In genomic region chr12:69492739-69493138, GRCh38 we compare ENCODE assay signal across 18 cellular contexts. TPM values are rescaled to one million over a fixed set of nuclear protein-coding genes. Genes with fewer than 3 reads are reported as not detected.
DNase-seq lines count a peak whose midpoint lies in the region; ATAC-seq and TF ChIP-seq lines count a peak whose summit lies in the region.
"Had no signal": no experiment of that assay in that cellular context is flagged by ENCODE, and none has a peak within 500 bp of the region (broad histone marks: within the 10 kb centered on the region; RNA-seq: fewer than 3 reads in every experiment).

No MANE protein-coding gene starts in this region.

- H4K91ac ChIP-seq in IMR-90 (ENCODE audit: insufficient read depth, low read depth, low read length): no peak overlapping the region

- no TSS peak for BruUV-seq in IMR-90 (replicated peaks; lab: Mats Ljungman, UMichigan)

- WGBS in IMR-90 (ENCODE audit: extremely low coverage in 2 of 2, insufficient read length in 1 of 2), 2 experiments: no CpG with 5 or more reads among the region's 2 CpGs

- H3K4me3 ChIP-seq in IMR-90 (ENCODE audit: insufficient read depth, low read depth, low read length) (no peak overlapping the region), osteoblast (ENCODE audit: insufficient read depth, low read length) (no peak overlapping the region)
- H3K4me3 ChIP-seq: A549, GM12878, K562 had no signal

- no peak overlapping the region for H2BK20ac ChIP-seq in IMR-90 (ENCODE audit: low read depth, low read length)

- TF ChIP-seq CTCF in IMR-90 (conservative IDR thresholded peaks at IDR 0.05; ENCODE audit: low read depth, low read length) (no peak), osteoblast (IDR thresholded peaks at IDR 0.05; ENCODE audit: extremely low read depth, low read depth, low read length) (no peak)

- POLR2A ChIA-PET in IMR-90 (lab: Charles Lee; ENCODE audit: unreplicated experiment): no interaction called here

- in situ Hi-C loops in IMR-90 (cut with MboI; ENCODE audit: low sequenced_read_pairs): no loop called here

- H3K56ac ChIP-seq in IMR-90 (ENCODE audit: extremely low read depth, insufficient read depth, low read length): no peak overlapping the region

- H4K20me1 ChIP-seq in IMR-90 (ENCODE audit: insufficient read depth, low read length) (peaks cover 55% of the 10 kb centered on the region), osteoblast (ENCODE audit: insufficient read depth, low read length) (peaks cover 11% of the 10 kb centered on the region)

- H3K27ac ChIP-seq in IMR-90 (ENCODE audit: insufficient read depth, low read length) (no peak overlapping the region), osteoblast (ENCODE audit: low read depth, low read length) (peak overlapping the region; percentile 21)
- H3K27ac ChIP-seq: A549, C4-2B, HL-60 had no signal

- H2AK5ac ChIP-seq in IMR-90 (ENCODE audit: low read depth, low read length): no peak overlapping the region

- peaks cover 10% of the 10 kb centered on the region for H3K4me1 ChIP-seq in IMR-90 (ENCODE audit: control insufficient read depth, insufficient read depth, low read length)
- H3K4me1 ChIP-seq in osteoblast (ENCODE audit: insufficient read depth, low read length): peaks cover 6% of the 10 kb centered on the region

- H3K9me3 ChIP-seq in IMR-90 (ENCODE audit: control insufficient read depth, insufficient read depth, low read length) (peaks cover under 1% of the 10 kb centered on the region; the same call in 1 of the 2 replicates), osteoblast (ENCODE audit: low read depth, low read length) (no peaks in the 10 kb centered on the region)
- H3K9me3 ChIP-seq: A549, Caco-2 had no signal

- no peak overlapping the region for H3K18ac ChIP-seq in IMR-90 (ENCODE audit: low read depth, low read length)

- no peak for TF ChIP-seq RAD21 in IMR-90 (IDR thresholded peaks at IDR 0.05; ENCODE audit: low read length)

- no peaks in the 10 kb centered on the region for H3K27me3 ChIP-seq in IMR-90 (ENCODE audit: control insufficient read depth, insufficient read depth, low read length)
- H3K27me3 ChIP-seq in osteoblast (ENCODE audit: insufficient read depth, low read length): no peaks in the 10 kb centered on the region

- no peak overlapping the region for H3K4ac ChIP-seq in IMR-90 (ENCODE audit: low read depth, low read length)

- H2AFZ ChIP-seq in IMR-90 (replicated peaks; ENCODE audit: low read length, poor library complexity) (no peak overlapping the region), osteoblast (ENCODE audit: low read length) (no peak overlapping the region)

- H3K4me2 ChIP-seq in IMR-90 (ENCODE audit: low read depth, low read length) (no peak overlapping the region), osteoblast (ENCODE audit: insufficient read depth, low read length) (no peak overlapping the region)
- H3K4me2 ChIP-seq: A549 had no signal

- H2BK5ac ChIP-seq in IMR-90 (ENCODE audit: low read depth, low read length, poor library complexity, severe bottlenecking): no peak overlapping the region

- peak; percentile 35 for ATAC-seq in IMR-90 (ENCODE audit: low read depth)
- ATAC-seq: A549, GM12878, K562 had no signal

- H4K5ac ChIP-seq in IMR-90 (ENCODE audit: low read depth, low read length): no peak overlapping the region

- dilution Hi-C loops in IMR-90 (cut with HindIII; ENCODE audit: low sequenced_read_pairs, unreplicated experiment): no loop called here

- H2AK9ac ChIP-seq in IMR-90 (replicated peaks; ENCODE audit: low read depth, low read length, poor library complexity): no peak overlapping the region

- intact Hi-C loops in IMR-90 (cut with micrococcal nuclease): no loop called here

- peaks cover 18 to 70% of the 10 kb centered on the region in 2 experiments for H3K79me1 ChIP-seq in IMR-90 (ENCODE audit: low read depth in 1 of 2, low read length in 2 of 2)

- TF ChIP-seq POLR2A in IMR-90 (IDR thresholded peaks at IDR 0.05; ENCODE audit: low read depth, low read length): no peak

- peaks cover 99% of the 10 kb centered on the region for H3K79me2 ChIP-seq in osteoblast (ENCODE audit: insufficient read depth, low read length)

- DNase-seq in IMR-90 (no peak), amniotic epithelial cell (ENCODE audit: low read depth) (peak; percentile 63), osteoblast (ENCODE audit: insufficient read length, low spot score, missing footprints) (no peak), DMS153 treated with DMSO at 0.1 percent for 48 hours (lab: John Stamatoyannopoulos, UW; ENCODE audit: unreplicated experiment) (no peak), DMS 273 treated with DMSO at 0.1 percent for 48 hours (lab: John Stamatoyannopoulos, UW) (no peak)
- DNase-seq in effector CD8-positive, alpha-beta T cell (lab: John Stamatoyannopoulos, UW): no peak
- DNase-seq: AML-193; Caco-2; CD4-positive, alpha-beta T cell; DMS153; DMS79 treated with DMSO at 0.1 percent for 48 hours; EL; HCEC 1CT had no signal

- CTCF ChIA-PET in IMR-90 (lab: Yijun Ruan, JAX): interaction anchor here (0.5 to 1.0 kb wide), 3 partner anchors 12 to 435 kb away, joined by 3 to 4 read pairs (median 3); no protein-coding TSS in a partner anchor

- H3K36me3 ChIP-seq in IMR-90 (ENCODE audit: control insufficient read depth, insufficient read depth, low read length) (peaks cover 4% of the 10 kb centered on the region), osteoblast (ENCODE audit: insufficient read depth, low read length) (no peaks in the 10 kb centered on the region)

- no peak overlapping the region for H2BK120ac ChIP-seq in IMR-90 (ENCODE audit: low read depth, low read length)

- H3K9ac ChIP-seq in IMR-90 (ENCODE audit: low read depth, low read length): no peak overlapping the region

- H4K8ac ChIP-seq in IMR-90 (ENCODE audit: low read depth in 2 of 2, low read length in 2 of 2): no peak overlapping the region

- peaks cover 7% of the 10 kb centered on the region for H3K9me1 ChIP-seq in IMR-90 (ENCODE audit: insufficient read depth, low read length)

- H3K23ac ChIP-seq in IMR-90 (ENCODE audit: low read depth, low read length): no peak overlapping the region

- no peak overlapping the region for H2BK15ac ChIP-seq in IMR-90 (ENCODE audit: low read depth, low read length)

- H3K14ac ChIP-seq in IMR-90 (replicated peaks; ENCODE audit: low read depth, low read length): no peak overlapping the region

TF ChIP-seq in IMR-90, 13 proteins besides CTCF, POLR2A, EP300 and RAD21:
- no peak for TF ChIP-seq FOS (IDR thresholded peaks at IDR 0.05; ENCODE audit: low read depth, low read length)
- no peak for TF ChIP-seq NFE2L2 (IDR thresholded peaks at IDR 0.05; ENCODE audit: low read depth, low read length)
- no peak for TF ChIP-seq CHD1 (IDR thresholded peaks at IDR 0.05; ENCODE audit: low read depth, low read length)
- TF ChIP-seq MAFK (IDR thresholded peaks at IDR 0.05; ENCODE audit: low read depth, low read length): no peak
- TF ChIP-seq BHLHE40 (IDR thresholded peaks at IDR 0.05; ENCODE audit: low read depth, low read length): no peak
- no peak for TF ChIP-seq RFX5 (IDR thresholded peaks at IDR 0.05; ENCODE audit: low read depth, low read length)
- TF ChIP-seq RCOR1 (IDR thresholded peaks at IDR 0.05; ENCODE audit: insufficient replicate concordance, low read length): no peak
- no peak for TF ChIP-seq MXI1 (IDR thresholded peaks at IDR 0.05; ENCODE audit: borderline replicate concordance, low read depth, low read length)
- TF ChIP-seq, protein P1, sequence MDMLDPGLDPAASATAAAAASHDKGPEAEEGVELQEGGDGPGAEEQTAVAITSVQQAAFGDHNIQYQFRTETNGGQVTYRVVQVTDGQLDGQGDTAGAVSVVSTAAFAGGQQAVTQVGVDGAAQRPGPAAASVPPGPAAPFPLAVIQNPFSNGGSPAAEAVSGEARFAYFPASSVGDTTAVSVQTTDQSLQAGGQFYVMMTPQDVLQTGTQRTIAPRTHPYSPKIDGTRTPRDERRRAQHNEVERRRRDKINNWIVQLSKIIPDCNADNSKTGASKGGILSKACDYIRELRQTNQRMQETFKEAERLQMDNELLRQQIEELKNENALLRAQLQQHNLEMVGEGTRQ (IDR thresholded peaks at IDR 0.05; ENCODE audit: low read depth, low read length): no peak
- TF ChIP-seq CEBPB (IDR thresholded peaks at IDR 0.05; ENCODE audit: low read depth, low read length): no peak
- no peak for TF ChIP-seq MAZ (IDR thresholded peaks at IDR 0.05; ENCODE audit: borderline replicate concordance, low read depth, low read length)
- TF ChIP-seq ELK1 (IDR thresholded peaks at IDR 0.05; ENCODE audit: borderline replicate concordance, low read depth, low read length): no peak
- TF ChIP-seq SMC3 (IDR thresholded peaks at IDR 0.05; ENCODE audit: low read depth, low read length): no peak

RNA-seq across cellular contexts. Expression of gene FRS2, which starts 22.6 kb away (rescaled TPM):
- 58.3 and 65.8 TPM in 2 replicates for total RNA-seq in IMR-90 (2012; rRNA removed)
- 12.4 and 13.0 TPM in 2 replicates for polyA plus RNA-seq in IMR-90 (2012; rRNA removed)
- 2.9 and 5.7 TPM in 2 replicates for polyA plus RNA-seq in IMR-90 (2012; cell fraction: cytosol; rRNA removed)
- 4.4 and 27.1 TPM in 2 replicates for polyA plus RNA-seq in IMR-90 (2012; cell fraction: nucleus; rRNA removed; ENCODE audit: low replicate concordance)
- total RNA-seq in osteoblast: 64.4 and 64.8 TPM in 2 replicates
